ENCODE assay signal across 23 cellular contexts in genomic region chr6:101705866-101706265, GRCh38.
DNase-seq lines count a peak whose midpoint lies in the region; ATAC-seq and TF ChIP-seq lines count a peak whose summit lies in the region.
"Had no signal": no experiment of that assay in that cellular context is flagged by ENCODE, and none has a peak within 500 bp of the region (broad histone marks: within the 10 kb centered on the region; RNA-seq: fewer than 3 reads in every experiment).

No MANE protein-coding gene starts in this region.

- H3K27me3 Mint-ChIP-seq in MCF 10A (ENCODE audit: insufficient read depth, unreplicated experiment), result no peaks in the 10 kb centered on the region
- H3K27me3 Mint-ChIP-seq: CD4-positive, alpha-beta T cell had no signal

- no peaks in the 10 kb centered on the region for H3F3A ChIP-seq in smooth muscle cell (ENCODE audit: low read depth)

- H3K79me2 ChIP-seq in smooth muscle cell (ENCODE audit: low read depth), result no peaks in the 10 kb centered on the region

- no peaks in the 10 kb centered on the region for H4K20me1 ChIP-seq in smooth muscle cell (ENCODE audit: low read depth)
- H4K20me1 ChIP-seq: BLaER1 had no signal

- H3K36me3 Mint-ChIP-seq in MCF 10A (ENCODE audit: insufficient read depth, unreplicated experiment), result no peaks in the 10 kb centered on the region

- no peak overlapping the region for H3K9ac ChIP-seq in smooth muscle cell (ENCODE audit: low read depth)
- H3K9ac ChIP-seq: BLaER1 had no signal

- intact Hi-C loops in MCF 10A (cut with micrococcal nuclease), result no loop called here
- intact Hi-C loops in breast epithelium (cut with DNase I; ENCODE audit: low total_unique reads), result no loop called here

- no peak for TF ChIP-seq POLR2A in breast epithelium (IDR thresholded peaks at IDR 0.05)

- no peak for ATAC-seq in GM18519 (IDR thresholded peaks at IDR 0.05; ENCODE audit: low FRiP score, unreplicated experiment)
- ATAC-seq: HCT116 had no signal

- no peaks in the 10 kb centered on the region for H3K4me1 Mint-ChIP-seq in MCF 10A (ENCODE audit: insufficient read depth, unreplicated experiment)

- no peak overlapping the region for H2AFZ ChIP-seq in smooth muscle cell (ENCODE audit: low read depth)

- H3K4me3 ChIP-seq in breast epithelium, result no peak overlapping the region
- no peak overlapping the region for H3K4me3 ChIP-seq in cardiac fibroblast (replicated peaks in 1 of 2; ENCODE audit: low read depth in 2 of 2, low read length in 2 of 2)
- H3K4me3 ChIP-seq in foreskin fibroblast (ENCODE audit: low read depth in 1 of 2, low read length in 2 of 2), result no peak overlapping the region
- no peak overlapping the region for H3K4me3 ChIP-seq in smooth muscle cell
- H3K4me3 ChIP-seq: BLaER1 had no signal

- H3K27ac ChIP-seq in breast epithelium, result no peak overlapping the region
- no peak overlapping the region for H3K27ac ChIP-seq in smooth muscle cell (ENCODE audit: low read depth)
- H3K27ac ChIP-seq: 22Rv1, BLaER1 had no signal

- CTCF ChIA-PET in MCF 10A (lab: Yijun Ruan, JAX), result no interaction called here

- H3K9me3 ChIP-seq in breast epithelium, result no peaks in the 10 kb centered on the region
- no peaks in the 10 kb centered on the region for H3K9me3 ChIP-seq in smooth muscle cell (replicated peaks; ENCODE audit: low read depth)
- H3K9me3 ChIP-seq: BLaER1, Caco-2 had no signal

- H3K4me1 ChIP-seq in breast epithelium (no peaks in the 10 kb centered on the region), smooth muscle cell (ENCODE audit: low read depth) (peaks cover 2% of the 10 kb centered on the region)
- H3K4me1 ChIP-seq: BLaER1, Caco-2 had no signal

- TF ChIP-seq CTCF in MCF 10A (IDR thresholded peaks at IDR 0.05; ENCODE audit: unreplicated experiment) (no peak), breast epithelium (IDR thresholded peaks at IDR 0.05) (no peak), cardiac fibroblast (IDR thresholded peaks at IDR 0.05; ENCODE audit: low read depth, low read length) (no peak), foreskin fibroblast (IDR thresholded peaks at IDR 0.05; ENCODE audit: low read depth, low read length) (no peak), smooth muscle cell (IDR thresholded peaks at IDR 0.05; ENCODE audit: borderline replicate concordance, insufficient read depth, poor library complexity, severe bottlenecking) (no peak)

- no peak overlapping the region for H3K4me3 Mint-ChIP-seq in MCF 10A (ENCODE audit: unreplicated experiment)
- H3K4me3 Mint-ChIP-seq: CD4-positive, alpha-beta T cell had no signal

- no TSS peak for BruUV-seq in MCF 10A (replicated peaks; lab: Mats Ljungman, UMichigan)

- POLR2A ChIA-PET in MCF 10A (lab: Yijun Ruan, JAX), result no interaction called here

- no peak overlapping the region for H3K27ac Mint-ChIP-seq in MCF 10A (ENCODE audit: low read depth, unreplicated experiment)
- H3K27ac Mint-ChIP-seq: CD4-positive, alpha-beta T cell had no signal

- H3K27me3 ChIP-seq in breast epithelium (no peaks in the 10 kb centered on the region), smooth muscle cell (ENCODE audit: low read depth) (no peaks in the 10 kb centered on the region)
- H3K27me3 ChIP-seq: BLaER1 had no signal

- H3K4me2 ChIP-seq in smooth muscle cell, result no peak overlapping the region
- H3K4me2 ChIP-seq: BLaER1 had no signal

- H3K9me3 Mint-ChIP-seq in MCF 10A (ENCODE audit: unreplicated experiment), result no peaks in the 10 kb centered on the region
- H3K9me3 Mint-ChIP-seq: CD4-positive, alpha-beta T cell had no signal

- DNase-seq in MCF 10A (ENCODE audit: unreplicated experiment) (peak; percentile 9), breast epithelium (ENCODE audit: low spot score in 2 of 2) (no peak), cardiac fibroblast (ENCODE audit: low read depth in 2 of 2) (peak; percentile 12 to 19), foreskin fibroblast (peak; percentile 3 to 23), islet precursor cell (no peak), smooth muscle cell (lab: John Stamatoyannopoulos, UW; ENCODE audit: unreplicated experiment) (no peak), NCI-H82 (lab: John Stamatoyannopoulos, UW) (no peak)
- DNase-seq: ACHN; Caco-2; CD4-positive, alpha-beta T cell; DMS 273 treated with DMSO at 0.1 percent for 48 hours; DND-41; NCI-H1092; NCI-H1436; NCI-H187 treated with DMSO at 0.1 percent for 48 hours; NCI-H345; NCI-H524; OCI-M1; Right ventricle myocardium superior had no signal

- H3K36me3 ChIP-seq in breast epithelium (no peaks in the 10 kb centered on the region), smooth muscle cell (ENCODE audit: low read depth) (no peaks in the 10 kb centered on the region)
- H3K36me3 ChIP-seq: BLaER1 had no signal

Comparison
In these comparisons a context has a peak if more than half of its experiments do, and no peak if none do; other contexts are left out.
1. DNase-seq: peak in MCF 10A (single experiment), cardiac fibroblast (2 of 2) and foreskin fibroblast (2 of 2); none in breast epithelium (0 of 2), islet precursor cell (single experiment), smooth muscle cell (single experiment) and NCI-H82 (single experiment).